In the genomic region with DNA sequence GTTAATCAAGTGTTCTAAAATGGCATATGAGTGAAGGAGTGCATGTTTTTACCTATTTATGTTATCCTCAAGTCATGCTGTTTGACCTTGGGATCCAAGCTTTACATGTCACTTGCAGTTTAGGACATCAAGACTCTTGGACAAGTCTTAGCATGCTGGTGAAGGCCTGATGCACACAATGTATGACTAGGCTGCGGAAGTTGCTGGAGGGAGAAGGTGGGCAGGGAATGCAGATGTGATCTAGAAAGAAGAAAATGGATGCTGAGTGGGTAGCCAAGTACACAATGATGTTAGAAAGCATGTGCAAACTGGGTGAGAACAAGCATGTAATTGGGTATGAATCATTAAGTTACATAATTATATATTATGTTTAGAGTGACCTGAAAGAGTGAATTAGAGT, we compare ENCODE assay signal across 25 cellular contexts.
"Had no signal": no experiment of that assay in that cellular context is flagged by ENCODE, and none has a peak within 500 bp of the region (broad histone marks: within the 10 kb centered on the region; RNA-seq: fewer than 3 reads in every experiment).

No MANE protein-coding gene starts in this region.

- H3K36me3 ChIP-seq: colonic mucosa, esophagus squamous epithelium, gastrocnemius medialis, neutrophil, pancreas, right lobe of liver, thoracic aorta, tibial nerve, upper lobe of left lung had no signal

- FAIRE-seq: kidney, pancreas, small intestine, urothelium cell line had no signal

- H3K27ac ChIP-seq: colonic mucosa, esophagus squamous epithelium, gastrocnemius medialis, neutrophil, pancreas, right lobe of liver, thoracic aorta, tibial nerve, upper lobe of left lung had no signal

- H3K4me1 ChIP-seq: colonic mucosa, esophagus squamous epithelium, pancreas, right lobe of liver, tibial nerve, upper lobe of left lung had no signal

- H3K27me3 ChIP-seq: colonic mucosa, esophagus squamous epithelium, gastrocnemius medialis, neutrophil, pancreas, right lobe of liver, tibial nerve, upper lobe of left lung had no signal

- ATAC-seq: gastrocnemius medialis; left lobe of liver; mucosa of descending colon; natural killer cell treated with Interleukin-12 subunit alpha and Interleukin-12 subunit beta and Interleukin-15 and Interleukin-18, amount 100 ng/mL, for 72 hours; pancreas; right lobe of liver; stimulated activated naive B cell treated with anti-CD40 and anti-IgM and Interleukin-4, amounts not matched to agents 10 μg/mL and 1 μg/mL and 100 μg/mL, for 72 hours had no signal

- H3K9me3 ChIP-seq: colonic mucosa, esophagus squamous epithelium, gastrocnemius medialis, mucosa of descending colon, neutrophil, pancreas, right lobe of liver, thoracic aorta, tibial nerve, upper lobe of left lung had no signal

- DNase-seq: colonic mucosa; effector CD8-positive, alpha-beta T cell; endodermal cell; erythroblast; esophagus squamous epithelium; gastrocnemius medialis; head of caudate nucleus; kidney; mesenchymal stem cell; mucosa of descending colon; naive B cell; pancreas; right lobe of liver; small intestine; stimulated activated CD4-positive, alpha-beta T cell treated with anti-CD3 and anti-CD28 coated beads, Interleukin-15, amount 100 ng/mL, for 24 hours; stimulated activated CD4-positive, alpha-beta T cell treated with anti-CD3 and anti-CD28 coated beads, Interleukin-2, amount 100 ng/mL, for 48 hours; stimulated activated naive B cell treated with anti-CD40 and anti-IgM and Interleukin-4, amounts not matched to agents 10 μg/mL and 1 μg/mL and 100 μg/mL, for 72 hours; upper lobe of left lung had no signal

- H3K4me3 ChIP-seq: colonic mucosa, esophagus squamous epithelium, gastrocnemius medialis, lung, mucosa of descending colon, pancreas, right lobe of liver, thoracic aorta, tibial nerve, upper lobe of left lung had no signal
